ENCODE assay signal across 19 cellular contexts in genomic region chr1:193581338-193581737, GRCh38.
DNase-seq lines count a peak whose midpoint lies in the region; ATAC-seq and TF ChIP-seq lines count a peak whose summit lies in the region.
"Had no signal": no experiment of that assay in that cellular context is flagged by ENCODE, and none has a peak within 500 bp of the region (broad histone marks: within the 10 kb centered on the region; RNA-seq: fewer than 3 reads in every experiment).

No MANE protein-coding gene starts in this region.

- no peaks in the 10 kb centered on the region for H3K27me3 ChIP-seq in heart left ventricle
- no peaks in the 10 kb centered on the region for H3K27me3 ChIP-seq in body of pancreas
- H3K27me3 ChIP-seq: BLaER1 had no signal

- H3K4me3 ChIP-seq in heart left ventricle (no peak overlapping the region), body of pancreas (no peak overlapping the region)
- H3K4me3 ChIP-seq: A549, BLaER1, K562, SK-N-MC had no signal

- H3K4me3 Mint-ChIP-seq in stimulated activated naive CD8-positive, alpha-beta T cell treated with anti-CD3 and anti-CD28 coated beads, Interleukin-15, Interleukin-2, amounts not matched to agents 100 ng/mL and 50 ng/mL, for 24 hours = no peak overlapping the region
- H3K4me3 Mint-ChIP-seq: CD4-positive, alpha-beta memory T cell; HFFc6 had no signal

- H3K4me1 ChIP-seq in heart left ventricle (no peaks in the 10 kb centered on the region), body of pancreas (no peaks in the 10 kb centered on the region)
- H3K4me1 ChIP-seq: BLaER1 had no signal

- intact Hi-C loops in heart left ventricle (cut with DNase I) = loop anchor here in 2 of 10 donors (10.0 kb wide), 2 partner anchors 177 to 397 kb away; partner anchors contain the start of gene B3GALT2 (in 1 of the 2)
- intact Hi-C loops in body of pancreas (cut with DNase I) = no loop called here

- WGBS in heart left ventricle, 4 donors = 43 to 60% (median 56%) methylated on average over 3 of the region's 3 CpGs
- 70 to 76% methylated on average over 3 of the region's 3 CpGs for WGBS in body of pancreas, 2 donors

- no peak for DNase-seq in stimulated activated naive CD8-positive, alpha-beta T cell treated with anti-CD3 and anti-CD28 coated beads, Interleukin-15, Interleukin-2, amounts not matched to agents 100 U/mL and 50 U/mL, for 24 hours
- DNase-seq in heart left ventricle (peak in 4 of 5 donors; percentile 29 to 63 (median 44)), myocyte (ENCODE audit: low read depth) (peak; percentile 71), NCI-H2029 treated with DMSO at 0.1 percent for 48 hours (lab: John Stamatoyannopoulos, UW) (no peak), body of pancreas (no peak)
- DNase-seq in activated CD8-positive, alpha-beta memory T cell treated with anti-CD3 and anti-CD28 coated beads, Interleukin-2, amount 50 U/mL, for 48 hours = no peak
- DNase-seq: CD4-positive, alpha-beta memory T cell; H7; HFFc6; NCI-H1105 treated with DMSO at 0.1 percent for 48 hours; NCI-H187 treated with DMSO at 0.1 percent for 48 hours; NCI-H226; NCI-H526; SHP77 had no signal

- H3K9me3 Mint-ChIP-seq in stimulated activated naive CD8-positive, alpha-beta T cell treated with anti-CD3 and anti-CD28 coated beads, Interleukin-15, Interleukin-2, amounts not matched to agents 100 ng/mL and 50 ng/mL, for 24 hours = peaks cover 9% of the 10 kb centered on the region

- H3K27me3 Mint-ChIP-seq in stimulated activated naive CD8-positive, alpha-beta T cell treated with anti-CD3 and anti-CD28 coated beads, Interleukin-15, Interleukin-2, amounts not matched to agents 100 ng/mL and 50 ng/mL, for 24 hours = no peaks in the 10 kb centered on the region
- H3K27me3 Mint-ChIP-seq: CD4-positive, alpha-beta memory T cell had no signal

- no peak for TF ChIP-seq POLR2A in heart left ventricle (IDR thresholded peaks at IDR 0.05)
- no peak for TF ChIP-seq POLR2A in body of pancreas (IDR thresholded peaks at IDR 0.05)

- H3K36me3 ChIP-seq in heart left ventricle (no peaks in the 10 kb centered on the region), body of pancreas (replicated peaks in 1 of 2; ENCODE audit: insufficient read depth in 1 of 2, low read depth in 2 of 2) (no peaks in the 10 kb centered on the region)
- H3K36me3 ChIP-seq: BLaER1 had no signal

- H3K9me3 ChIP-seq in heart left ventricle = no peaks in the 10 kb centered on the region
- no peaks in the 10 kb centered on the region for H3K9me3 ChIP-seq in body of pancreas
- H3K9me3 ChIP-seq: A549 had no signal

- H3K36me3 Mint-ChIP-seq in stimulated activated naive CD8-positive, alpha-beta T cell treated with anti-CD3 and anti-CD28 coated beads, Interleukin-15, Interleukin-2, amounts not matched to agents 100 ng/mL and 50 ng/mL, for 24 hours (ENCODE audit: low read depth) = no peaks in the 10 kb centered on the region

- H3K27ac ChIP-seq in heart left ventricle = no peak overlapping the region
- no peak overlapping the region for H3K27ac ChIP-seq in body of pancreas
- H3K27ac ChIP-seq: A549, BLaER1, SK-N-MC had no signal

- H3K27ac Mint-ChIP-seq in stimulated activated naive CD8-positive, alpha-beta T cell treated with anti-CD3 and anti-CD28 coated beads, Interleukin-15, Interleukin-2, amounts not matched to agents 100 ng/mL and 50 ng/mL, for 24 hours = peak overlapping the region; percentile 3
- H3K27ac Mint-ChIP-seq: HFFc6 had no signal

- no peak for ATAC-seq in stimulated activated naive CD8-positive, alpha-beta T cell treated with anti-CD3 and anti-CD28 coated beads, Interleukin-15, Interleukin-2, amounts not matched to agents 100 U/mL and 50 U/mL, for 24 hours
- ATAC-seq in heart left ventricle (peak; percentile 80 to 93 (median 84)), body of pancreas (no peak)
- ATAC-seq: A549, K562 had no signal

- no peak for TF ChIP-seq CTCF in heart left ventricle (IDR thresholded peaks at IDR 0.05)
- TF ChIP-seq CTCF in body of pancreas (IDR thresholded peaks at IDR 0.05) = no peak

- no peaks in the 10 kb centered on the region for H3K4me1 Mint-ChIP-seq in stimulated activated naive CD8-positive, alpha-beta T cell treated with anti-CD3 and anti-CD28 coated beads, Interleukin-15, Interleukin-2, amounts not matched to agents 100 ng/mL and 50 ng/mL, for 24 hours (ENCODE audit: low read depth)

Comparison
In these comparisons a context has a peak if more than half of its experiments do, and no peak if none do; other contexts are left out.
1. ATAC-seq: peak in heart left ventricle (4 of 4); none in stimulated activated naive CD8-positive, alpha-beta T cell treated with anti-CD3 and anti-CD28 coated beads, Interleukin-15, Interleukin-2, amounts not matched to agents 100 U/mL and 50 U/mL, for 24 hours (single experiment) and body of pancreas (single experiment).
2. DNase-seq: peak in heart left ventricle (4 of 5) and myocyte (single experiment); none in stimulated activated naive CD8-positive, alpha-beta T cell treated with anti-CD3 and anti-CD28 coated beads, Interleukin-15, Interleukin-2, amounts not matched to agents 100 U/mL and 50 U/mL, for 24 hours (single experiment), NCI-H2029 treated with DMSO at 0.1 percent for 48 hours (single experiment), body of pancreas (0 of 4) and activated CD8-positive, alpha-beta memory T cell treated with anti-CD3 and anti-CD28 coated beads, Interleukin-2, amount 50 U/mL, for 48 hours (single experiment).